Comparison of ENCODE assay signal across 10 cellular contexts in the genomic region with DNA sequence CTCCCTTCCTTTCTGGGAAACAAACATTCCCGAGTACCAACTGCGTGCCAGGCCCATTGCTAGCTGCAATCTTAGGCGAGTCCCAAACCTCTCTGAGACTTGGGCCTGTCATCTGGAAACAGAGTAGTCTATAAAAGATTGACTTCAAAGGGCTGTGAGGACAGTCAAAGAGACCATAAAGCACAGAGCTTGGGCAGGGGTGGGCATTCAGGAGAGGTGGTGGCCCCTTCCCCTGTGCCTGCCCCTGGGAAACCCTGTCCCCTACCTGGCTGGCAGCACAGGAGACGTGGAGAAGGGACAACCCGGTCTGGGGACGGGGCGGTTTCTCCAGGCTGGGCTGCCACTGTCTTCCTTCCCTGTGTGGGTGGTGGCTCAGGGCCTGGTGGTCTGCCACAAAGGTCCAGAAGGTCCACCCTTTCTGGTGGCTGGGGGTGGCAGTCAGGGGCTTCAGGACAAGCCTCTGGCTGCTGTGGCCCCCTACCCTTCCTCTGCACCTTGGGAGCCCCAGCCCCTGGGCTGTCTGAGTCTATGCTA. TPM values are rescaled to one million over a fixed set of nuclear protein-coding genes. Genes with fewer than 3 reads are reported as not detected.
DNase-seq lines count a peak whose midpoint lies in the region; ATAC-seq lines count a peak whose summit lies in the region.
"Had no signal": no experiment of that assay in that cellular context is flagged by ENCODE, and none has a peak within 500 bp of the region (broad histone marks: within the 10 kb centered on the region; RNA-seq: fewer than 3 reads in every experiment).

No MANE protein-coding gene starts in this region.

- peak overlapping the region; percentile 53 for H3K4me3 Mint-ChIP-seq in activated CD4-positive, alpha-beta T cell treated with anti-CD3 and anti-CD28 coated beads for 36 hours
- peak overlapping the region; percentile 84 for H3K4me3 Mint-ChIP-seq in activated naive CD8-positive, alpha-beta T cell treated with anti-CD3 and anti-CD28 coated beads, Interleukin-2, amount 10 ng/mL, durations not matched to agents 7 days and 5 days

- H3K4me1 Mint-ChIP-seq in activated CD4-positive, alpha-beta T cell treated with anti-CD3 and anti-CD28 coated beads for 36 hours, result peaks cover 61% of the 10 kb centered on the region
- peaks cover 37% of the 10 kb centered on the region for H3K4me1 Mint-ChIP-seq in activated naive CD8-positive, alpha-beta T cell treated with anti-CD3 and anti-CD28 coated beads, Interleukin-2, amount 10 ng/mL, durations not matched to agents 7 days and 5 days

- DNase-seq in activated CD4-positive, alpha-beta T cell treated with anti-CD3 and anti-CD28 coated beads for 36 hours, result no peak
- DNase-seq in activated CD4-positive, alpha-beta T cell treated with anti-CD3 and anti-CD28 coated beads, Interleukin-2, amount 50 U/mL, for 4 hours, result no peak
- DNase-seq in activated naive CD8-positive, alpha-beta T cell treated with anti-CD3 and anti-CD28 coated beads, Interleukin-2, amount 10 ng/mL, durations not matched to agents 7 days and 5 days, result no peak
- DNase-seq in stimulated activated CD8-positive, alpha-beta memory T cell treated with anti-CD3 and anti-CD28 coated beads, Interleukin-4, amount 100 ng/mL, for 48 hours, result peak; percentile 51
- DNase-seq in CD1c-positive myeloid dendritic cell (ENCODE audit: extremely low spot score), result no peak
- DNase-seq: 8988T, foreskin keratinocyte had no signal

- H3K27ac Mint-ChIP-seq in activated CD4-positive, alpha-beta T cell treated with anti-CD3 and anti-CD28 coated beads for 36 hours, result peak overlapping the region; percentile 94
- H3K27ac Mint-ChIP-seq in activated naive CD8-positive, alpha-beta T cell treated with anti-CD3 and anti-CD28 coated beads, Interleukin-2, amount 10 ng/mL, durations not matched to agents 7 days and 5 days, result peak overlapping the region; percentile 99

- ATAC-seq in activated CD4-positive, alpha-beta T cell treated with anti-CD3 and anti-CD28 coated beads for 36 hours, result peak; percentile 7
- ATAC-seq in HG03460 (IDR thresholded peaks at IDR 0.05; ENCODE audit: unreplicated experiment), result peak; percentile 24
- ATAC-seq in activated naive CD8-positive, alpha-beta T cell treated with anti-CD3 and anti-CD28 coated beads, Interleukin-2, amount 10 ng/mL, durations not matched to agents 7 days and 5 days (ENCODE audit: low read depth), result peak; percentile 4
- no peak for ATAC-seq in GM18909 (IDR thresholded peaks at IDR 0.05; ENCODE audit: poor library complexity, unreplicated experiment)
- ATAC-seq in GM21528 (IDR thresholded peaks at IDR 0.05; ENCODE audit: low FRiP score, unreplicated experiment), result no peak
- ATAC-seq: foreskin keratinocyte had no signal

- H3K9me3 Mint-ChIP-seq in activated CD4-positive, alpha-beta T cell treated with anti-CD3 and anti-CD28 coated beads for 36 hours (ENCODE audit: low read depth), result no peaks in the 10 kb centered on the region
- H3K9me3 Mint-ChIP-seq in activated naive CD8-positive, alpha-beta T cell treated with anti-CD3 and anti-CD28 coated beads, Interleukin-2, amount 10 ng/mL, durations not matched to agents 7 days and 5 days, result no peaks in the 10 kb centered on the region

- CTCF ChIA-PET in activated CD4-positive, alpha-beta T cell treated with anti-CD3 and anti-CD28 coated beads for 36 hours (lab: Charles Lee), result interaction anchor here (0.6 to 0.7 kb wide), 2 partner anchors 28 to 32 kb away, joined by 3 to 5 read pairs; no protein-coding TSS in a partner anchor

- POLR2A ChIA-PET in activated CD4-positive, alpha-beta T cell treated with anti-CD3 and anti-CD28 coated beads for 36 hours (lab: Charles Lee), result no interaction called here
- POLR2A ChIA-PET in activated naive CD8-positive, alpha-beta T cell treated with anti-CD3 and anti-CD28 coated beads, Interleukin-2, amount 10 ng/mL, durations not matched to agents 7 days and 5 days (lab: Charles Lee), result interaction anchor here (1.2 to 1.6 kb wide), 3 partner anchors 8 to 12 kb away, joined by 3 to 5 read pairs (median 3); no protein-coding TSS in a partner anchor

- peaks cover 4% of the 10 kb centered on the region for H3K27me3 Mint-ChIP-seq in activated CD4-positive, alpha-beta T cell treated with anti-CD3 and anti-CD28 coated beads for 36 hours
- peaks cover 6% of the 10 kb centered on the region for H3K27me3 Mint-ChIP-seq in activated naive CD8-positive, alpha-beta T cell treated with anti-CD3 and anti-CD28 coated beads, Interleukin-2, amount 10 ng/mL, durations not matched to agents 7 days and 5 days

- H3K36me3 Mint-ChIP-seq in activated CD4-positive, alpha-beta T cell treated with anti-CD3 and anti-CD28 coated beads for 36 hours (ENCODE audit: low read depth), result no peaks in the 10 kb centered on the region
- H3K36me3 Mint-ChIP-seq in activated naive CD8-positive, alpha-beta T cell treated with anti-CD3 and anti-CD28 coated beads, Interleukin-2, amount 10 ng/mL, durations not matched to agents 7 days and 5 days, result no peaks in the 10 kb centered on the region

- intact Hi-C loops in activated CD4-positive, alpha-beta T cell treated with anti-CD3 and anti-CD28 coated beads for 36 hours (cut with DNase I, micrococcal nuclease), result loop anchor here (1.0 to 2.0 kb wide), 3 partner anchors 32 to 82 kb away; no protein-coding TSS in a partner anchor

RNA-seq across cellular contexts. Expression of a gene that starts 33.9 kb away (rescaled TPM):
- total RNA-seq in activated CD4-positive, alpha-beta T cell treated with anti-CD3 and anti-CD28 coated beads for 36 hours, result 100 to 1,000 TPM; 135 to 225 TPM
- total RNA-seq in activated naive CD8-positive, alpha-beta T cell treated with anti-CD3 and anti-CD28 coated beads, Interleukin-2, amount 10 ng/mL, durations not matched to agents 7 days and 5 days, result 10 to 100 TPM; 24.9 to 30.1 TPM

Comparison
In these comparisons a context has a peak if more than half of its experiments do, and no peak if none do; other contexts are left out.
1. ATAC-seq: peak in activated CD4-positive, alpha-beta T cell treated with anti-CD3 and anti-CD28 coated beads for 36 hours (single experiment), HG03460 (single experiment) and activated naive CD8-positive, alpha-beta T cell treated with anti-CD3 and anti-CD28 coated beads, Interleukin-2, amount 10 ng/mL, durations not matched to agents 7 days and 5 days (single experiment); none in GM18909 (single experiment) and GM21528 (single experiment).
2. RNA of a gene that starts 33.9 kb away (total RNA-seq): 135 to 225 TPM in activated CD4-positive, alpha-beta T cell treated with anti-CD3 and anti-CD28 coated beads for 36 hours; 24.9 to 30.1 TPM in activated naive CD8-positive, alpha-beta T cell treated with anti-CD3 and anti-CD28 coated beads, Interleukin-2, amount 10 ng/mL, durations not matched to agents 7 days and 5 days; every median in the first group is over 4 times any median in the second.